In the genomic region with DNA sequence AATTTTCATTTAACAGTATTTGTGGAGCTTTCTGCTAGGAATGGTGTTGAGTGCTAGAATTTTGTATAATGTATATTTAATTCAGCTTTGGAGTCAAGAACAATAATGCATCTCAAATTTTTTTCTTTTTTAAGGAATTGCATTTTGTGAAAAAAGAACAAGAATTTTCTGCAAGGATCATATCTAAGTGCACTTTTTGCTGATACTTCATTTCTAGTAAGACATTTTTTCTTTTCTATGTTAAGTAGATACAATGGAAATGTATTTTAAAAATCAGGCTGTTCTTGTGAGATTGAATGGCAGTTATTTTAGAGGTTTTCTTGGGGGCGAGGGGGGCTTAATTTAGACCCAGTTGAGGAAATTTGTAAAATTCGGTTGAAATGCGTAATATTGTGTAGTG, we compare ENCODE assay signal across 9 cellular contexts.
"Had no signal": no experiment of that assay in that cellular context is flagged by ENCODE, and none has a peak within 500 bp of the region (broad histone marks: within the 10 kb centered on the region; RNA-seq: fewer than 3 reads in every experiment).

No MANE protein-coding gene starts in this region.

- H3K9ac ChIP-seq: KMS-11 had no signal

- DNase-seq: H9, HCEC 1CT, Karpas-422, KBM-7 had no signal

- H3K27ac ChIP-seq: KMS-11 had no signal

- H3K4me3 ChIP-seq: GM23338 had no signal

- FAIRE-seq: H1, H54, HTR-8/SVneo had no signal

- H3K4me2 ChIP-seq: GM23338, KMS-11 had no signal

- ATAC-seq: GM23338 had no signal

- H2AFZ ChIP-seq: GM23338 had no signal
